ENCODE assay signal across 33 cellular contexts in genomic region chr13:19952850-19953249, GRCh38.
"Had no signal": no experiment of that assay in that cellular context is flagged by ENCODE, and none has a peak within 500 bp of the region (broad histone marks: within the 10 kb centered on the region; RNA-seq: fewer than 3 reads in every experiment).

No MANE protein-coding gene starts in this region.

- H3K27ac Mint-ChIP-seq: activated B cell treated with CpG ODN at 0.5 μM for 24 hours; activated CD8-positive, alpha-beta T cell treated with anti-CD3 and anti-CD28 coated beads for 36 hours; activated naive CD8-positive, alpha-beta T cell; activated T-helper 17 cell treated with anti-CD3 and anti-CD28 coated beads, Interleukin-2, amount 50 U/mL, for 72 hours; effector memory CD8-positive, alpha-beta T cell; T-helper 17 cell; T-helper 2 cell treated with Interferon-gamma antibody and Interleukin-4, amounts not matched to agents 5 μg/mL and 100 μg/mL, for 36 hours had no signal

- H3K4me1 Mint-ChIP-seq: activated T-helper 17 cell treated with anti-CD3 and anti-CD28 coated beads, Interleukin-2, amount 50 U/mL, for 72 hours had no signal

- H3K9me3 ChIP-seq: esophagus muscularis mucosa, gastroesophageal sphincter, heart right ventricle had no signal

- H3K36me3 Mint-ChIP-seq: activated naive CD8-positive, alpha-beta T cell had no signal

- DNase-seq: activated B cell treated with CpG ODN at 0.5 μM for 24 hours; activated CD4-positive, alpha-beta T cell treated with anti-CD3 and anti-CD28 coated beads for 48 hours; activated CD4-positive, alpha-beta T cell treated with anti-CD3 and anti-CD28 coated beads, Interleukin-2, amount 50 U/mL, for 1 hour; activated CD4-positive, alpha-beta T cell treated with anti-CD3 and anti-CD28 coated beads, Interleukin-2, amount 50 U/mL, for 48 hours; activated CD8-positive, alpha-beta memory T cell treated with anti-CD3 and anti-CD28 coated beads for 24 hours; activated CD8-positive, alpha-beta T cell treated with anti-CD3 and anti-CD28 coated beads for 36 hours; activated effector memory CD4-positive, alpha-beta T cell treated with Interleukin-2 at 50 U/mL for 16 hours; activated gamma-delta T cell treated with Interleukin-2 at 50 U/mL for 16 hours; activated naive CD4-positive, alpha-beta T cell treated with anti-CD3 and anti-CD28 coated beads, Interleukin-2, amount 50 U/mL, for 16 hours; activated naive CD4-positive, alpha-beta T cell treated with Interleukin-2 at 50 U/mL for 16 hours; activated T-cell treated with anti-CD3 and anti-CD28 coated beads, Interleukin-2, amount 50 U/mL, for 4 hours; amniotic stem cell; anterior cingulate cortex; brain microvascular endothelial cell; caudate nucleus; cortex of kidney; dermis blood vessel endothelial cell; effector CD4-positive, alpha-beta T cell; effector memory CD8-positive, alpha-beta T cell; foreskin melanocyte; heart right ventricle; T-helper 1 cell; T-helper 17 cell; T1000; WERI-Rb-1 had no signal

- ATAC-seq: activated CD4-positive, CD25-positive, alpha-beta regulatory T cell treated with anti-CD3 and anti-CD28 coated beads, Interleukin-2, amount 50 U/mL, for 24 hours; activated CD8-positive, alpha-beta T cell treated with anti-CD3 and anti-CD28 coated beads for 36 hours; activated T-cell treated with anti-CD3 and anti-CD28 coated beads, Interleukin-2, amount 50 U/mL, for 4 hours; activated T-helper 17 cell treated with anti-CD3 and anti-CD28 coated beads, Interleukin-2, amount 50 U/mL, for 72 hours; effector memory CD8-positive, alpha-beta T cell; gastroesophageal sphincter; heart right ventricle; T-helper 17 cell had no signal

- H3K4me3 ChIP-seq: esophagus muscularis mucosa, gastroesophageal sphincter, heart right ventricle had no signal

- H3K27me3 ChIP-seq: brain microvascular endothelial cell, esophagus muscularis mucosa, gastroesophageal sphincter, heart right ventricle had no signal

- H3K27me3 Mint-ChIP-seq: activated B cell treated with CpG ODN at 0.5 μM for 24 hours; activated CD8-positive, alpha-beta T cell treated with anti-CD3 and anti-CD28 coated beads for 36 hours; activated naive CD8-positive, alpha-beta T cell; activated T-helper 17 cell treated with anti-CD3 and anti-CD28 coated beads, Interleukin-2, amount 50 U/mL, for 72 hours had no signal

- H3K4me3 Mint-ChIP-seq: activated B cell treated with CpG ODN at 0.5 μM for 24 hours; activated CD8-positive, alpha-beta T cell treated with anti-CD3 and anti-CD28 coated beads for 36 hours; activated naive CD8-positive, alpha-beta T cell; activated T-cell treated with anti-CD3 and anti-CD28 coated beads, Interleukin-2, amount 50 U/mL, for 4 hours; activated T-helper 17 cell treated with anti-CD3 and anti-CD28 coated beads, Interleukin-2, amount 50 U/mL, for 72 hours; effector memory CD8-positive, alpha-beta T cell; T-helper 17 cell; T-helper 2 cell treated with Interferon-gamma antibody and Interleukin-4, amounts not matched to agents 5 μg/mL and 100 μg/mL, for 36 hours had no signal

- FAIRE-seq: astrocyte, colon had no signal

- H3K36me3 ChIP-seq: brain microvascular endothelial cell, esophagus muscularis mucosa, gastroesophageal sphincter, heart right ventricle, WERI-Rb-1 had no signal

- H3K9me3 Mint-ChIP-seq: activated B cell treated with CpG ODN at 0.5 μM for 24 hours; activated T-cell treated with anti-CD3 and anti-CD28 coated beads, Interleukin-2, amount 50 U/mL, for 4 hours; activated T-helper 17 cell treated with anti-CD3 and anti-CD28 coated beads, Interleukin-2, amount 50 U/mL, for 72 hours; effector memory CD8-positive, alpha-beta T cell; T-helper 2 cell treated with Interferon-gamma antibody and Interleukin-4, amounts not matched to agents 5 μg/mL and 100 μg/mL, for 36 hours had no signal
